In the genomic region with DNA sequence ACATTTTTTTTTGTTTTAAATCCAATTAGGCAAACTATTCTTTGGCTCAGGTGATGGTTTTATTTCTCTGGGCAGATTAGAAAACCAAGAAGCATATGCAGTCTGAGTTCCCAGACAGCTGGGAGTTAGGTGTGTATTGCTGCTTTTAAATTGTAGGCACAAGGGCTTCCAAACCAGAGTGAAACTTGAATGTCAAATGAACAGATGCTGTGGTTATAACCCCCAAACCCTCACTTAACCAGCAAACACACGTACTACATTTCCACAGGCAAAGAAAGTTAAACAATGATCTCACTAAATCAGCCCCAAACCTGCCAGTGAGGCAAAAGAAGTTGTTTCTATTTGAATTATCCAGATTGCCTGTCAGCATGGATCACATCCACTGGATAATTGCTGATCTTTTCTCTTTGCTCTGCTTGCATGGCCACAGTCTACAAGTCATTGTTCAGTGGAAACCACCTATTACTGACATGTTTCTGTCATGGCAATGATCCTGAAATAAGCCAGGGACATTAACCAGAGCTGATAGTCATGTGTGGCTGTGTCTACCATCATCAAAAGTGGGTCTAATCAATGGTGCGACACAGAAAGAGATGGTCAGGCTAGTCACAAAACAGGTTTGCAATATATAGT, we compare ENCODE assay signal across 1 cellular context.
TF ChIP-seq lines count a peak whose summit lies in the region.

No MANE protein-coding gene starts in this region.

TF ChIP-seq in GM23338, 12 proteins besides CTCF, POLR2A, EP300 and RAD21 (continued from another document):
- TF ChIP-seq REST (IDR thresholded peaks at IDR 0.05; ENCODE audit: unreplicated experiment) (no peak), EZH2phosphoT487 (IDR thresholded peaks at IDR 0.05; ENCODE audit: unreplicated experiment) (no peak), POLR2AphosphoS5 (IDR thresholded peaks at IDR 0.05; ENCODE audit: low read depth) (no peak), STAT1 (IDR thresholded peaks at IDR 0.05; ENCODE audit: unreplicated experiment) (no peak), JUNB (IDR thresholded peaks at IDR 0.05; ENCODE audit: unreplicated experiment) (no peak), CREB1 (CRISPR knock-in tag; IDR thresholded peaks at IDR 0.05; ENCODE audit: low read depth) (no peak), ZNF331 (CRISPR knock-in tag; IDR thresholded peaks at IDR 0.05; ENCODE audit: low read depth) (no peak), EZH2 (IDR thresholded peaks at IDR 0.05; ENCODE audit: low read depth, unreplicated experiment) (no peak), NANOG (IDR thresholded peaks at IDR 0.05; ENCODE audit: borderline replicate concordance) (no peak), ZNF114 (CRISPR knock-in tag; IDR thresholded peaks at IDR 0.05) (no peak)
TF ChIP-seq in GM23338: peak in this region for 0.
